ENCODE assay signal across 23 cellular contexts in the genomic region with DNA sequence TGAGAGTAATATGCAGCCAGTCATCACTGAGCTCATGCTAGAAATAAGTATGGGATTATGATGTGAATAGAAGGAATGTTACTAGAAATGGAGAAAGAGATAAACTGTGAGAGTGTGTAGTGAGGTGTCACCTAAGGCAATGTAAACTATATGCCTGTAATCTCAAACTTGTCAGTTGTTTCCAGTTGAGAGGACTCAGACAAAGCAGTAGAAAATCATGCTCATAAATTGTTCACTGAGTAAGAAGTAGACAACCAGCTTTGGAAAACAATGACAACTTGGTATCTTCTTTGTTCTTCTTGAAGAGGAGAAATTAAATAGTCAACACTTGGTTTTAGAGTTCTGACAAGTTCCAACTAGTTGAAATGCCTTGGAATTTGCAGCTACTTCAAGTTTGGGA.
DNase-seq lines count a peak whose midpoint lies in the region; ATAC-seq, FAIRE-seq and TF ChIP-seq lines count a peak whose summit lies in the region.
"Had no signal": no experiment of that assay in that cellular context is flagged by ENCODE, and none has a peak within 500 bp of the region (broad histone marks: within the 10 kb centered on the region; RNA-seq: fewer than 3 reads in every experiment).

No MANE protein-coding gene starts in this region.

- H3K79me2 ChIP-seq in astrocyte (ENCODE audit: insufficient read depth, low read length) = no peaks in the 10 kb centered on the region

- H3K9me3 Mint-ChIP-seq in astrocyte (ENCODE audit: unreplicated experiment) = no peaks in the 10 kb centered on the region

- TF ChIP-seq CTCF in astrocyte (IDR thresholded peaks at IDR 0.05; ENCODE audit: insufficient read depth, low read depth, low read length) = no peak
- no peak for TF ChIP-seq CTCF in foreskin keratinocyte (conservative IDR thresholded peaks at IDR 0.05)
- TF ChIP-seq CTCF in dorsolateral prefrontal cortex (IDR thresholded peaks at IDR 0.05 in 54 of 56, conservative IDR thresholded peaks at IDR 0.05 in 2 of 56; ENCODE audit: low read depth in 1 of 56, partially characterized antibody in 56 of 56) = no peak
- no peak for TF ChIP-seq CTCF in ovary (IDR thresholded peaks at IDR 0.05)

- H3K27ac ChIP-seq in astrocyte (ENCODE audit: low read depth, low read length) = no peak overlapping the region
- H3K27ac ChIP-seq in foreskin keratinocyte = no peak overlapping the region
- no peak overlapping the region for H3K27ac ChIP-seq in dorsolateral prefrontal cortex
- H3K27ac ChIP-seq in ovary = no peak overlapping the region
- H3K27ac ChIP-seq: BLaER1 treated with 17β-estradiol and CSF1 and Interleukin-3, amounts not matched to agents 10 nM and 100 nM had no signal

- no peaks in the 10 kb centered on the region for H4K20me1 ChIP-seq in astrocyte (ENCODE audit: insufficient read depth, low read length)
- H4K20me1 ChIP-seq: BLaER1 treated with 17β-estradiol and CSF1 and Interleukin-3, amounts not matched to agents 10 nM and 100 nM had no signal

- no peak overlapping the region for H3K9ac ChIP-seq in astrocyte (ENCODE audit: low read length)
- H3K9ac ChIP-seq: BLaER1 treated with 17β-estradiol and CSF1 and Interleukin-3, amounts not matched to agents 10 nM and 100 nM had no signal

- H3K4me1 Mint-ChIP-seq in astrocyte (ENCODE audit: low read depth, unreplicated experiment) = peaks cover 14% of the 10 kb centered on the region

- no peak overlapping the region for H3K4me3 Mint-ChIP-seq in astrocyte (ENCODE audit: unreplicated experiment)
- H3K4me3 Mint-ChIP-seq: CD4-positive, CD25-positive, alpha-beta regulatory T cell; CD8-positive, alpha-beta memory T cell had no signal

- no peaks in the 10 kb centered on the region for H3K36me3 Mint-ChIP-seq in astrocyte (ENCODE audit: low read depth, unreplicated experiment)
- H3K36me3 Mint-ChIP-seq: CD4-positive, CD25-positive, alpha-beta regulatory T cell had no signal

- no peaks in the 10 kb centered on the region for H3K4me1 ChIP-seq in astrocyte (ENCODE audit: insufficient read depth, low read length)
- H3K4me1 ChIP-seq in foreskin keratinocyte = peaks cover 2% of the 10 kb centered on the region
- no peaks in the 10 kb centered on the region for H3K4me1 ChIP-seq in ovary (ENCODE audit: insufficient read depth)
- H3K4me1 ChIP-seq: BLaER1 treated with 17β-estradiol and CSF1 and Interleukin-3, amounts not matched to agents 10 nM and 100 nM had no signal

- DNase-seq in Daoy (ENCODE audit: low read depth) (peak; percentile 21), astrocyte (ENCODE audit: low read depth) (no peak), foreskin keratinocyte (peak; percentile 32 to 52), left kidney (ENCODE audit: low read depth, low spot score) (peak; percentile 4), dorsolateral prefrontal cortex (no peak), ovary (no peak)
- no peak for DNase-seq in activated CD4-positive, CD25-positive, alpha-beta regulatory T cell treated with anti-CD3 and anti-CD28 coated beads, Interleukin-2, amount 50 U/mL, for 72 hours
- DNase-seq: 8988T; CD4-positive, CD25-positive, alpha-beta regulatory T cell; CD8-positive, alpha-beta memory T cell; COR-L47; DMS 273 treated with DMSO at 0.1 percent for 48 hours; DMS53; DND-41; GOT3; H7; IMR-90 had no signal

- TF ChIP-seq POLR2A in ovary (IDR thresholded peaks at IDR 0.05) = no peak

- H3K9me3 ChIP-seq in astrocyte (ENCODE audit: insufficient read depth, low read depth, low read length) (no peaks in the 10 kb centered on the region), ovary (no peaks in the 10 kb centered on the region)

- H3K27me3 Mint-ChIP-seq in astrocyte (ENCODE audit: low read depth, unreplicated experiment) = peaks cover 6% of the 10 kb centered on the region

- intact Hi-C loops in dorsolateral prefrontal cortex (cut with DNase I) = no loop called here
- intact Hi-C loops in ovary (cut with DNase I) = no loop called here

- H2AFZ ChIP-seq in astrocyte (ENCODE audit: low read depth, low read length) = no peak overlapping the region

- H3K36me3 ChIP-seq in astrocyte (ENCODE audit: insufficient read depth, low read length) (no peaks in the 10 kb centered on the region), ovary (no peaks in the 10 kb centered on the region)
- H3K36me3 ChIP-seq: BLaER1 treated with 17β-estradiol and CSF1 and Interleukin-3, amounts not matched to agents 10 nM and 100 nM had no signal

- TF ChIP-seq EP300 in ovary (IDR thresholded peaks at IDR 0.05) = no peak

- ATAC-seq in foreskin keratinocyte = no peak
- no peak for ATAC-seq in GM19035 (IDR thresholded peaks at IDR 0.05; ENCODE audit: unreplicated experiment)
- ATAC-seq: HCT116 had no signal

- no peak overlapping the region for H3K4me3 ChIP-seq in astrocyte (ENCODE audit: insufficient read depth, low read depth, low read length)
- H3K4me3 ChIP-seq in dorsolateral prefrontal cortex = no peak overlapping the region
- H3K4me3 ChIP-seq in ovary = no peak overlapping the region
- H3K4me3 ChIP-seq: BLaER1 treated with 17β-estradiol and CSF1 and Interleukin-3, amounts not matched to agents 10 nM and 100 nM had no signal

- FAIRE-seq in astrocyte (lab: Jason Lieb, UNC) = no peak
- FAIRE-seq: G401.6, GM12892, HTR-8/SVneo had no signal

- no peak overlapping the region for H3K4me2 ChIP-seq in astrocyte (ENCODE audit: low read length)
- H3K4me2 ChIP-seq: BLaER1 treated with 17β-estradiol and CSF1 and Interleukin-3, amounts not matched to agents 10 nM and 100 nM had no signal

- H3K27ac Mint-ChIP-seq in astrocyte (ENCODE audit: unreplicated experiment) = peak overlapping the region; percentile 24
- H3K27ac Mint-ChIP-seq: CD4-positive, CD25-positive, alpha-beta regulatory T cell; CD8-positive, alpha-beta memory T cell had no signal

- H3K27me3 ChIP-seq in astrocyte (ENCODE audit: insufficient read depth, low read length) (no peaks in the 10 kb centered on the region), foreskin keratinocyte (no peaks in the 10 kb centered on the region), dorsolateral prefrontal cortex (peaks cover 0 to 11% (median 0%) of the 10 kb centered on the region in 45 donors), ovary (no peaks in the 10 kb centered on the region)
- H3K27me3 ChIP-seq: BLaER1 treated with 17β-estradiol and CSF1 and Interleukin-3, amounts not matched to agents 10 nM and 100 nM had no signal

Comparison
In these comparisons a context has a peak if more than half of its experiments do, and no peak if none do; other contexts are left out.
1. DNase-seq: peak in Daoy (single experiment), foreskin keratinocyte (2 of 2) and left kidney (single experiment); none in astrocyte (single experiment), activated CD4-positive, CD25-positive, alpha-beta regulatory T cell treated with anti-CD3 and anti-CD28 coated beads, Interleukin-2, amount 50 U/mL, for 72 hours (single experiment), dorsolateral prefrontal cortex (0 of 10) and ovary (0 of 5).